Comparison of ENCODE assay signal across 16 cellular contexts in the genomic region with DNA sequence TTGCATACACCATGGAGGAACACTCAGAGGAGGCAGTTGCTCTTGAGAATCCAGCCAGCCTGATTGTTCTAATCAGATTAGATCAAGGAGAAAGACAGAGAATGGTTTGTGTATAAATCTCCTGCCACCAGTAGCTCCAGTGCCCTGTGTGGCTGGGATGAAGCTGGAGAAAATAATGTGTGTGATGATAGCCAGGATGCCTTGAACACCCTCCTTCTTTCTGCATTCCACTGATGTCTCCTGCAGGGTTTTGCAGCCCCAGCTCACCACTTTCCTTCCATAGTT.
A peak's percentile ranks its signal among the peaks of the same experiment; 100 is the strongest.
DNase-seq lines count a peak whose midpoint lies in the region; TF ChIP-seq lines count a peak whose summit lies in the region.
"Had no signal": no experiment of that assay in that cellular context is flagged by ENCODE, and none has a peak within 500 bp of the region (broad histone marks: within the 10 kb centered on the region; RNA-seq: fewer than 3 reads in every experiment).

No MANE protein-coding gene starts in this region.

- H3K27ac ChIP-seq in esophagus muscularis mucosa (replicated peaks in 1 of 4) (no peak overlapping the region), spleen (peak overlapping the region in 6 of 8 donors; percentile 6 to 87 (median 80))
- H3K27ac ChIP-seq: BLaER1 treated with 17β-estradiol and CSF1 and Interleukin-3, amounts not matched to agents 10 nM and 100 nM; HL-60 had no signal

- H3K4me3 ChIP-seq in esophagus muscularis mucosa: no peak overlapping the region
- no peak overlapping the region for H3K4me3 ChIP-seq in spleen
- H3K4me3 ChIP-seq: BLaER1 treated with 17β-estradiol and CSF1 and Interleukin-3, amounts not matched to agents 10 nM and 100 nM; GM23338 had no signal

- no peaks in the 10 kb centered on the region for H3K9me3 ChIP-seq in esophagus muscularis mucosa
- H3K9me3 ChIP-seq in spleen: no peaks in the 10 kb centered on the region
- H3K9me3 ChIP-seq: BLaER1 treated with 17β-estradiol and CSF1 and Interleukin-3, amounts not matched to agents 10 nM and 100 nM had no signal

- no peaks in the 10 kb centered on the region for H3K27me3 ChIP-seq in esophagus muscularis mucosa
- H3K27me3 ChIP-seq in spleen (replicated peaks in 1 of 7): no peaks in the 10 kb centered on the region
- H3K27me3 ChIP-seq: BLaER1 treated with 17β-estradiol and CSF1 and Interleukin-3, amounts not matched to agents 10 nM and 100 nM had no signal

- no peak for TF ChIP-seq POLR2A in esophagus muscularis mucosa (IDR thresholded peaks at IDR 0.05; ENCODE audit: low read depth)
- no peak for TF ChIP-seq POLR2A in spleen (IDR thresholded peaks at IDR 0.05)

- H3K4me1 Mint-ChIP-seq in activated naive CD8-positive, alpha-beta T cell treated with anti-CD3 and anti-CD28 coated beads for 36 hours: peaks cover 3% of the 10 kb centered on the region
- H3K4me1 Mint-ChIP-seq: B cell had no signal

- TF ChIP-seq CTCF in esophagus muscularis mucosa (IDR thresholded peaks at IDR 0.05) (no peak), spleen (IDR thresholded peaks at IDR 0.05 in 8 of 11, conservative IDR thresholded peaks at IDR 0.05 in 3 of 11) (no peak)

- no peaks in the 10 kb centered on the region for H3K36me3 ChIP-seq in esophagus muscularis mucosa
- H3K36me3 ChIP-seq in spleen: no peaks in the 10 kb centered on the region
- H3K36me3 ChIP-seq: BLaER1 treated with 17β-estradiol and CSF1 and Interleukin-3, amounts not matched to agents 10 nM and 100 nM had no signal

- H3K4me3 Mint-ChIP-seq in activated naive CD8-positive, alpha-beta T cell treated with anti-CD3 and anti-CD28 coated beads for 36 hours: no peak overlapping the region
- H3K4me3 Mint-ChIP-seq: B cell; CD8-positive, alpha-beta T cell; GM23338; HFFc6 had no signal

- H3K9me3 Mint-ChIP-seq in activated naive CD8-positive, alpha-beta T cell treated with anti-CD3 and anti-CD28 coated beads for 36 hours: no peaks in the 10 kb centered on the region
- H3K9me3 Mint-ChIP-seq: CD8-positive, alpha-beta T cell; GM23338 had no signal

- H3K36me3 Mint-ChIP-seq in activated naive CD8-positive, alpha-beta T cell treated with anti-CD3 and anti-CD28 coated beads for 36 hours: no peaks in the 10 kb centered on the region
- H3K36me3 Mint-ChIP-seq: CD8-positive, alpha-beta T cell had no signal

- peak; percentile 21 for DNase-seq in activated CD8-positive, alpha-beta memory T cell treated with anti-CD3 and anti-CD28 coated beads for 24 hours
- no peak for DNase-seq in activated CD8-positive, alpha-beta memory T cell treated with anti-CD3 and anti-CD28 coated beads, Interleukin-2, amount 50 U/mL, for 48 hours
- DNase-seq in esophagus muscularis mucosa (ENCODE audit: extremely low spot score): peak; percentile 75
- DNase-seq in spleen: no peak
- DNase-seq in activated naive CD8-positive, alpha-beta T cell treated with anti-CD3 and anti-CD28 coated beads for 36 hours: no peak
- DNase-seq in cortex of kidney (lab: John Stamatoyannopoulos, UW): no peak
- DNase-seq: Calu3, DMS79 treated with DMSO at 0.1 percent for 48 hours, GF-D8, H7, HFFc6 had no signal

- no peak overlapping the region for H3K27ac Mint-ChIP-seq in activated naive CD8-positive, alpha-beta T cell treated with anti-CD3 and anti-CD28 coated beads for 36 hours
- H3K27ac Mint-ChIP-seq: B cell; CD8-positive, alpha-beta T cell; GM23338; HFFc6 had no signal

- H3K4me1 ChIP-seq in esophagus muscularis mucosa (no peaks in the 10 kb centered on the region), spleen (peaks cover 0 to 41% (median 17%) of the 10 kb centered on the region in 6 donors)

- TF ChIP-seq EP300 in esophagus muscularis mucosa (IDR thresholded peaks at IDR 0.05): no peak

- intact Hi-C loops in esophagus muscularis mucosa (cut with DNase I): no loop called here
- intact Hi-C loops in spleen (cut with DNase I; ENCODE audit: low total_unique reads): no loop called here

- no peaks in the 10 kb centered on the region for H3K27me3 Mint-ChIP-seq in activated naive CD8-positive, alpha-beta T cell treated with anti-CD3 and anti-CD28 coated beads for 36 hours
- H3K27me3 Mint-ChIP-seq: B cell had no signal

Comparison
In these comparisons a context has a peak if more than half of its experiments do, and no peak if none do; other contexts are left out.
1. DNase-seq: peak in activated CD8-positive, alpha-beta memory T cell treated with anti-CD3 and anti-CD28 coated beads for 24 hours (single experiment) and esophagus muscularis mucosa (single experiment); none in activated CD8-positive, alpha-beta memory T cell treated with anti-CD3 and anti-CD28 coated beads, Interleukin-2, amount 50 U/mL, for 48 hours (single experiment), spleen (single experiment), activated naive CD8-positive, alpha-beta T cell treated with anti-CD3 and anti-CD28 coated beads for 36 hours (single experiment) and cortex of kidney (single experiment).
2. H3K27ac ChIP-seq: peak in spleen (6 of 8); none in esophagus muscularis mucosa (0 of 4).